ENCODE assay signal across 22 cellular contexts in genomic region chr22:38566726-38567504, GRCh38. TPM values are rescaled to one million over a fixed set of nuclear protein-coding genes. Genes with fewer than 3 reads are reported as not detected.
DNase-seq lines count a peak whose midpoint lies in the region; ATAC-seq, FAIRE-seq and TF ChIP-seq lines count a peak whose summit lies in the region.
"Had no signal": no experiment of that assay in that cellular context is flagged by ENCODE, and none has a peak within 500 bp of the region (broad histone marks: within the 10 kb centered on the region; RNA-seq: fewer than 3 reads in every experiment).

No MANE protein-coding gene starts in this region.

- H3K4me3 Mint-ChIP-seq in IgD-negative memory B cell: peak overlapping the region in 1 of 4 donors; percentile 76

- peak overlapping the region in 2 of 3 donors; percentile 38 to 43 for H3K27ac Mint-ChIP-seq in IgD-negative memory B cell

- in situ Hi-C loops in G401 (cut with HindIII; ENCODE audit: low sequenced_read_pairs): no loop called here

- DNase-seq in G401 (ENCODE audit: low spot score) (peak; percentile 82), cerebellum (ENCODE audit: low spot score) (peak; percentile 49), occipital lobe (lab: John Stamatoyannopoulos, UW) (peak; percentile 18), H54 (ENCODE audit: insufficient read length, low spot score) (no peak), iPS-NIHi11 (ENCODE audit: low spot score) (no peak)
- DNase-seq in stimulated activated CD4-positive, alpha-beta T cell treated with anti-CD3 and anti-CD28 coated beads, Interleukin-4, amount 100 ng/mL, for 4 hours: no peak
- DNase-seq: activated CD4-positive, alpha-beta T cell treated with anti-CD3 and anti-CD28 coated beads for 48 hours; activated effector memory CD4-positive, alpha-beta T cell treated with anti-CD3 and anti-CD28 coated beads, Interleukin-2, amount 50 U/mL, for 16 hours; adrenal gland; AML-193; EL; HCEC 1CT; IMR-90; islet precursor cell; NCI-H2029 treated with DMSO at 0.1 percent for 48 hours; pancreas; sigmoid colon; stimulated activated naive CD4-positive, alpha-beta T cell had no signal

- peaks cover 9 to 14% (median 9%) of the 10 kb centered on the region in 3 donors for H3K4me1 Mint-ChIP-seq in IgD-negative memory B cell

- ATAC-seq in HG03520 (IDR thresholded peaks at IDR 0.05; ENCODE audit: unreplicated experiment): no peak
- ATAC-seq: pancreas, Right ventricle myocardium inferior had no signal

- H3K36me3 Mint-ChIP-seq in IgD-negative memory B cell: peaks cover 1% of the 10 kb centered on the region
- H3K36me3 Mint-ChIP-seq: type B pancreatic cell had no signal

- no peak for TF ChIP-seq POLR2A in H54 (IDR thresholded peaks at IDR 0.05; ENCODE audit: low read depth, low read length)

- H3K9me3 Mint-ChIP-seq in IgD-negative memory B cell: no peaks in the 10 kb centered on the region
- H3K9me3 Mint-ChIP-seq: type B pancreatic cell had no signal

- no peaks in the 10 kb centered on the region for H3K27me3 Mint-ChIP-seq in IgD-negative memory B cell
- H3K27me3 Mint-ChIP-seq: type B pancreatic cell had no signal

- FAIRE-seq in H54 (lab: Jason Lieb, UNC): no peak
- FAIRE-seq: pancreas had no signal

RNA-seq across cellular contexts. Expression of gene DMC1, which starts 3.1 kb away (rescaled TPM):
- total RNA-seq in G401 (2014; rRNA removed; shearing (Covaris generic)): 4.0 and 107 TPM in 2 replicates
- not detected for polyA plus RNA-seq in IgD-negative memory B cell
- 5.0 TPM for total RNA-seq in cerebellum
- total RNA-seq in occipital lobe: 4.1 TPM

Comparison
In these comparisons a context has a peak if more than half of its experiments do, and no peak if none do; other contexts are left out.
1. DNase-seq: peak in G401 (single experiment), cerebellum (single experiment) and occipital lobe (single experiment); none in H54 (single experiment), stimulated activated CD4-positive, alpha-beta T cell treated with anti-CD3 and anti-CD28 coated beads, Interleukin-4, amount 100 ng/mL, for 4 hours (0 of 2) and iPS-NIHi11 (single experiment).